10 cellular contexts compared by ENCODE assay signal in the genomic region with DNA sequence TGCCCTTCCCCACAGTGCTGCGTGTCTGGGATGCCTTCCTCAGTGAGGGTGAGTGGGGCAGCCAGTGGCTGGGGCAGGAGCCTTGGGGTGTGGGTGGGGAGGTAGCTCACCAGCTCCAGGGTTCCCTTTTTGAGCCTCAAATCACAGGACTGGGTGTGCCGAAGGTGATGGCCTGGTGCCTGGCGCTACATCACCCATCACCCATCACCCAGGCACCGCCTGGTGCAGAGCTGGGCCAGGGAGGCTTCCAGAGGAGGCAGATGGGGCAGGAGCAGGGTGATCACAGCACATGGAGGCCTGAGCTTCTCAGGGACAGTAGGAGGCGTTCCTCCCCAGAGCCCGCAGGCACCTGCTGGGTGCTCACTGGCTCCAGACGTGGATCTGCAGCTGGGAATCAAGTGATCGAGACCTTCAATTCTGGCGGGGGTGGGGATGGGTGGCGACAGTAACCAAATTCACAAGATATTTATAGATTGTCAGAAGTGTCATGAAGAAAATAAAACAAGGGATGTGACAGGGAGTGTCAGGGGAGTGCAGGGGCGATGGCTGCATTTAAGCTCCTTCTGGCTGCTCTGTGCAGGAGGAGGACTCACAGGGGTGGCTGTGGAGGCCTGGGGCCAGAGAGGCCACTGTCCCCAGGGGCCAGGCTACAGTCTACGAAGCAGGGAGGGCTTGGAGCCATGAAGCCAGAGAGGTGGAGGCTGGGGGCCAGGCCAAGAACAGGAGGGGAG. TPM values are rescaled to one million over a fixed set of nuclear protein-coding genes. Genes with fewer than 3 reads are reported as not detected.
DNase-seq lines count a peak whose midpoint lies in the region; ATAC-seq, FAIRE-seq and TF ChIP-seq lines count a peak whose summit lies in the region.
"Had no signal": no experiment of that assay in that cellular context is flagged by ENCODE, and none has a peak within 500 bp of the region (broad histone marks: within the 10 kb centered on the region; RNA-seq: fewer than 3 reads in every experiment).

No MANE protein-coding gene starts in this region.

- H4K5ac ChIP-seq in mesendoderm (ENCODE audit: low read length) = no peak overlapping the region

- H3K27ac Mint-ChIP-seq in activated naive CD8-positive, alpha-beta T cell treated with anti-CD3 and anti-CD28 coated beads, Interleukin-2, amount 10 ng/mL, durations not matched to agents 7 days and 5 days = peak overlapping the region; percentile 95
- H3K27ac Mint-ChIP-seq in nephron progenitor cell = peak overlapping the region; percentile 90

- H3K4me3 ChIP-seq in Karpas-422 (ENCODE audit: low read length) (peak overlapping the region; percentile 93; the same call in 1 of the 2 replicates), mesendoderm (ENCODE audit: low read length) (no peak overlapping the region)
- H3K4me3 ChIP-seq: lung had no signal

- H3K23ac ChIP-seq in mesendoderm (ENCODE audit: low read length) = no peak overlapping the region

- TF ChIP-seq CTCF in D721Med (IDR thresholded peaks at IDR 0.05; ENCODE audit: insufficient read depth, missing control alignments) = peak; percentile 21
- TF ChIP-seq CTCF in nephron progenitor cell (IDR thresholded peaks at IDR 0.05) = no peak

- H3K27me3 ChIP-seq in Karpas-422 (ENCODE audit: low read length) (no peaks in the 10 kb centered on the region), mesendoderm (ENCODE audit: insufficient read depth, low read length, poor library complexity) (no peaks in the 10 kb centered on the region)

- WGBS in mesendoderm (ENCODE audit: extremely low coverage, insufficient coverage, low lambda C conversion rate) = no CpG with 5 or more reads among the region's 12 CpGs

- no peak overlapping the region for H2AK5ac ChIP-seq in mesendoderm (ENCODE audit: low read length)

- H2AFZ ChIP-seq in Karpas-422 (ENCODE audit: low read length) = no peak overlapping the region

- peak overlapping the region; percentile 97 for H3K9ac ChIP-seq in Karpas-422 (ENCODE audit: low read length)
- H3K9ac ChIP-seq in mesendoderm (ENCODE audit: low read length) = no peak overlapping the region

- peaks cover 4% of the 10 kb centered on the region; the same call in 1 of the 2 replicates for H4K20me1 ChIP-seq in Karpas-422 (ENCODE audit: insufficient read depth, low read depth, low read length)

- H3K4ac ChIP-seq in mesendoderm (ENCODE audit: low read depth, low read length) = no peak overlapping the region

- H3K36me3 ChIP-seq in Karpas-422 (ENCODE audit: insufficient read depth, low read length) (no peaks in the 10 kb centered on the region), mesendoderm (ENCODE audit: control insufficient read depth, insufficient read depth, low read length) (no peaks in the 10 kb centered on the region)

- H2BK120ac ChIP-seq in mesendoderm (ENCODE audit: low read depth, low read length) = no peak overlapping the region

- CTCF ChIA-PET in HEK293T (lab: Yijun Ruan, JAX) = interaction anchor here (1.0 to 1.2 kb wide), 2 partner anchors 14 to 61 kb away, joined by 3 to 4 read pairs; a partner anchor contains a TSS

- DNase-seq in D721Med (ENCODE audit: insufficient read length, low spot score) (no peak), Karpas-422 (peak; percentile 76), nephron progenitor cell (no peak), mesendoderm (no peak), HEK293T (ENCODE audit: extremely low spot score) (no peak)
- DNase-seq in activated naive CD8-positive, alpha-beta T cell treated with anti-CD3 and anti-CD28 coated beads, Interleukin-2, amount 10 ng/mL, durations not matched to agents 7 days and 5 days = peak; percentile 59
- DNase-seq: NCI-H2081 had no signal

- ATAC-seq in activated naive CD8-positive, alpha-beta T cell treated with anti-CD3 and anti-CD28 coated beads, Interleukin-2, amount 10 ng/mL, durations not matched to agents 7 days and 5 days (ENCODE audit: low read depth) = no peak
- ATAC-seq in HG03521 (IDR thresholded peaks at IDR 0.05; ENCODE audit: unreplicated experiment) = no peak

- peaks cover 40% of the 10 kb centered on the region for H3K36me3 Mint-ChIP-seq in activated naive CD8-positive, alpha-beta T cell treated with anti-CD3 and anti-CD28 coated beads, Interleukin-2, amount 10 ng/mL, durations not matched to agents 7 days and 5 days
- H3K36me3 Mint-ChIP-seq in nephron progenitor cell (ENCODE audit: low read depth) = no peaks in the 10 kb centered on the region

- FAIRE-seq in D721Med (lab: Jason Lieb, UNC) = no peak
- FAIRE-seq: endometrium had no signal

- H2BK15ac ChIP-seq in mesendoderm (replicated peaks; ENCODE audit: low read depth) = no peak overlapping the region

- H3K4me2 ChIP-seq in Karpas-422 (ENCODE audit: low read depth, low read length, poor library complexity, severe bottlenecking) = peak overlapping the region; percentile 96
- H3K4me2 ChIP-seq in mesendoderm (ENCODE audit: low read length) = no peak overlapping the region

- no peaks in the 10 kb centered on the region for H3K9me2 ChIP-seq in Karpas-422 (replicated peaks; ENCODE audit: insufficient read depth, low read length)

- no peaks in the 10 kb centered on the region for H3K9me3 ChIP-seq in Karpas-422 (ENCODE audit: low read length)

- H3K4me1 ChIP-seq in Karpas-422 (ENCODE audit: low read length) = peaks cover 98% of the 10 kb centered on the region
- H3K4me1 ChIP-seq in mesendoderm (ENCODE audit: control insufficient read depth, low read depth, low read length) = no peaks in the 10 kb centered on the region

- POLR2A ChIA-PET in activated naive CD8-positive, alpha-beta T cell treated with anti-CD3 and anti-CD28 coated beads, Interleukin-2, amount 10 ng/mL, durations not matched to agents 7 days and 5 days (lab: Charles Lee) = interaction anchor here (0.7 to 3.5 kb wide), 16 partner anchors 10 to 139 kb away, joined by 3 to 181 read pairs (median 4); a partner anchor contains a TSS
- POLR2A ChIA-PET in HEK293T (lab: Yijun Ruan, JAX) = interaction anchor here (1.6 to 1.9 kb wide), 2 partner anchors 13 to 16 kb away, joined by 6 to 7 read pairs; a partner anchor contains a TSS

- H3K9me3 Mint-ChIP-seq in activated naive CD8-positive, alpha-beta T cell treated with anti-CD3 and anti-CD28 coated beads, Interleukin-2, amount 10 ng/mL, durations not matched to agents 7 days and 5 days = no peaks in the 10 kb centered on the region
- no peaks in the 10 kb centered on the region for H3K9me3 Mint-ChIP-seq in nephron progenitor cell

- H2BK5ac ChIP-seq in mesendoderm (ENCODE audit: low read length) = no peak overlapping the region

- no peaks in the 10 kb centered on the region for H3K27me3 Mint-ChIP-seq in activated naive CD8-positive, alpha-beta T cell treated with anti-CD3 and anti-CD28 coated beads, Interleukin-2, amount 10 ng/mL, durations not matched to agents 7 days and 5 days
- H3K27me3 Mint-ChIP-seq in nephron progenitor cell (ENCODE audit: low read depth, poor library complexity) = peaks cover 8% of the 10 kb centered on the region

- H4K8ac ChIP-seq in mesendoderm (ENCODE audit: low read depth, low read length) = no peak overlapping the region

- H3K79me2 ChIP-seq in Karpas-422 (ENCODE audit: low read length) (peaks cover 8% of the 10 kb centered on the region), mesendoderm (ENCODE audit: control insufficient read depth, insufficient read depth, low read length) (no peaks in the 10 kb centered on the region)

- H3K27ac ChIP-seq in Karpas-422 (ENCODE audit: low read length) (peak overlapping the region; percentile 92), mesendoderm (ENCODE audit: low read depth, low read length) (no peak overlapping the region)

- peaks cover 59% of the 10 kb centered on the region for H3K4me1 Mint-ChIP-seq in activated naive CD8-positive, alpha-beta T cell treated with anti-CD3 and anti-CD28 coated beads, Interleukin-2, amount 10 ng/mL, durations not matched to agents 7 days and 5 days
- H3K4me1 Mint-ChIP-seq in nephron progenitor cell = peaks cover 40% of the 10 kb centered on the region

- H3K79me1 ChIP-seq in mesendoderm (ENCODE audit: low read length) = no peaks in the 10 kb centered on the region

- H3K18ac ChIP-seq in mesendoderm (ENCODE audit: low read length) = no peak overlapping the region

- H3K4me3 Mint-ChIP-seq in activated naive CD8-positive, alpha-beta T cell treated with anti-CD3 and anti-CD28 coated beads, Interleukin-2, amount 10 ng/mL, durations not matched to agents 7 days and 5 days = peak overlapping the region; percentile 98
- H3K4me3 Mint-ChIP-seq in nephron progenitor cell = no peak overlapping the region

- no peak overlapping the region for H3K56ac ChIP-seq in mesendoderm (ENCODE audit: low read length)

TF ChIP-seq in HEK293T, 16 proteins besides CTCF, POLR2A, EP300 and RAD21 (continues in another document):
- TF ChIP-seq ARNT (IDR thresholded peaks at IDR 0.05) (no peak), LEF1 (IDR thresholded peaks at IDR 0.05; ENCODE audit: borderline replicate concordance) (no peak), TARDBP (IDR thresholded peaks at IDR 0.05) (no peak), FOXM1 (IDR thresholded peaks at IDR 0.05; ENCODE audit: borderline replicate concordance) (no peak)

RNA-seq across cellular contexts. Expression of a gene that starts 3.3 kb away (rescaled TPM):
- 52.4 and 122 TPM in 2 replicates for total RNA-seq in Karpas-422 (2014; rRNA removed; shearing (Covaris generic); ENCODE audit: low replicate concordance)
- total RNA-seq in activated naive CD8-positive, alpha-beta T cell treated with anti-CD3 and anti-CD28 coated beads, Interleukin-2, amount 10 ng/mL, durations not matched to agents 7 days and 5 days = 100 to 1,000 TPM; 359 to 367 TPM
- polyA plus RNA-seq in mesendoderm (2013, experiment 1 of 2) = 0.39 TPM
- polyA plus RNA-seq in mesendoderm (2013, experiment 2 of 2) = 0.41 TPM

RNA-seq across cellular contexts. Expression of a gene that starts 5.5 kb away (rescaled TPM):
- 218 and 332 TPM in 2 replicates for total RNA-seq in Karpas-422 (2014; rRNA removed; shearing (Covaris generic); ENCODE audit: low replicate concordance)
- 100 to 1,000 TPM; 290 to 311 TPM for total RNA-seq in activated naive CD8-positive, alpha-beta T cell treated with anti-CD3 and anti-CD28 coated beads, Interleukin-2, amount 10 ng/mL, durations not matched to agents 7 days and 5 days
- polyA plus RNA-seq in mesendoderm (2013, experiment 1 of 2) = 216 TPM
- polyA plus RNA-seq in mesendoderm (2013, experiment 2 of 2) = 212 TPM

RNA-seq across cellular contexts. Expression of a gene that starts 8.3 kb away (rescaled TPM):
- 0.18 TPM in 1 of 2 replicates, not detected in the other for total RNA-seq in Karpas-422 (2014; rRNA removed; shearing (Covaris generic); ENCODE audit: low replicate concordance)
- total RNA-seq in activated naive CD8-positive, alpha-beta T cell treated with anti-CD3 and anti-CD28 coated beads, Interleukin-2, amount 10 ng/mL, durations not matched to agents 7 days and 5 days = 1 to 10 TPM; 5.5 to 5.6 TPM
- polyA plus RNA-seq in mesendoderm (2013, experiment 1 of 2) = 0.14 TPM
- 0.18 TPM for polyA plus RNA-seq in mesendoderm (2013, experiment 2 of 2)

RNA-seq across cellular contexts. Expression of a gene that starts 15.3 kb away (rescaled TPM):
- 14.8 and 19.2 TPM in 2 replicates for total RNA-seq in Karpas-422 (2014; rRNA removed; shearing (Covaris generic); ENCODE audit: low replicate concordance)
- total RNA-seq in activated naive CD8-positive, alpha-beta T cell treated with anti-CD3 and anti-CD28 coated beads, Interleukin-2, amount 10 ng/mL, durations not matched to agents 7 days and 5 days = 10 to 100 TPM; 65.3 to 67.1 TPM
- 16.4 TPM for polyA plus RNA-seq in mesendoderm (2013, experiment 1 of 2)
- 14.7 TPM for polyA plus RNA-seq in mesendoderm (2013, experiment 2 of 2)

RNA-seq across cellular contexts. Expression of a gene that starts 21.2 kb away (rescaled TPM):
- 48.9 and 83.6 TPM in 2 replicates for total RNA-seq in Karpas-422 (2014; rRNA removed; shearing (Covaris generic); ENCODE audit: low replicate concordance)
- total RNA-seq in activated naive CD8-positive, alpha-beta T cell treated with anti-CD3 and anti-CD28 coated beads, Interleukin-2, amount 10 ng/mL, durations not matched to agents 7 days and 5 days = 10 to 100 TPM; 69.0 to 71.4 TPM
- 26.5 TPM for polyA plus RNA-seq in mesendoderm (2013, experiment 1 of 2)
- polyA plus RNA-seq in mesendoderm (2013, experiment 2 of 2) = 27.8 TPM

Comparison
In these comparisons a context has a peak if more than half of its experiments do, and no peak if none do; other contexts are left out.
1. DNase-seq: peak in Karpas-422 (single experiment) and activated naive CD8-positive, alpha-beta T cell treated with anti-CD3 and anti-CD28 coated beads, Interleukin-2, amount 10 ng/mL, durations not matched to agents 7 days and 5 days (single experiment); none in D721Med (single experiment), nephron progenitor cell (single experiment), mesendoderm (single experiment) and HEK293T (single experiment).